11 cellular contexts compared by ENCODE assay signal in the genomic region with DNA sequence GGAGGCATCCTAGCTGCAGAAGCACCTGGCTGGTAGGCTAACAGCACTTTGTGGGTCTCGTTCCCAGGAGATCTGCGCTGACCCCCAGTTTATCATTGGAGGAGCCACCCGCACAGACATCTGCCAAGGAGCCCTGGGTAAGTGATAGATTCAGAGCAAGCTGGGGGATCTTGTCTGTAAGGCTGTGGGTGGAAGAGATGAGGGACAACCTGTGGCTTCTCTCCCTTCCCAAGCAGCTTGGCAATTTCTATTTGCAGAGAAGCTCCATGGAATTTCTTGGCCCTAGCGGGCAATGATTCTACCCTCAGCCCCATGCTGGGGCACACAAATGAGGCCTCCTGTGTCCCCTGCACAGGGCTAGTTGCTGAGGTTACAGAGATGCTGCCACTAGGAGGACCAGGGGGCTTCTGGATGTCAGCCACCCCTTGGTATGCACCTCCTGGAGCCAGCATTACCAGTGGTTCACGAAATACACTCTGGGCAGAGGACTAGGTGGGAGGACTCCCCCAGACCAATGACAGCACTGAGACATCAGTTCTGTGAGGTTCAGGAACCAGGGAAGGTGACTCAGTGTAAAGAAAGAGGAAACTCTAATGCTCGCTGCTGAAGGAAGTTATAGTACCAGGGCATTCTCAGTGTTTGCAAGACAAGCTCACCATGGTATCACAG. TPM values are rescaled to one million over a fixed set of nuclear protein-coding genes. Genes with fewer than 3 reads are reported as not detected.
A peak's percentile ranks its signal among the peaks of the same experiment; 100 is the strongest.
DNase-seq lines count a peak whose midpoint lies in the region; ATAC-seq and TF ChIP-seq lines count a peak whose summit lies in the region.
"Had no signal": no experiment of that assay in that cellular context is flagged by ENCODE, and none has a peak within 500 bp of the region (broad histone marks: within the 10 kb centered on the region; RNA-seq: fewer than 3 reads in every experiment).

No MANE protein-coding gene starts in this region.

- no peaks in the 10 kb centered on the region for H3K9me3 ChIP-seq in endodermal cell (ENCODE audit: control insufficient read depth, low read length)
- H3K9me3 ChIP-seq in Karpas-422 (ENCODE audit: low read length): no peaks in the 10 kb centered on the region
- H3K9me3 ChIP-seq: heart left ventricle had no signal

- 84 to 92% methylated on average over 4 to 6 of the region's 6 CpGs for WGBS in endodermal cell (ENCODE audit: insufficient coverage in 1 of 2, insufficient read length in 1 of 2), 2 experiments

- H3K27ac ChIP-seq in endodermal cell (ENCODE audit: low read depth, low read length) (no peak overlapping the region), Karpas-422 (ENCODE audit: low read length) (no peak overlapping the region)
- H3K27ac ChIP-seq: SK-N-MC had no signal

- CTCF ChIA-PET in activated CD4-positive, alpha-beta T cell treated with anti-CD3 and anti-CD28 coated beads for 36 hours (lab: Charles Lee): interaction anchor here (0.9 to 1.6 kb wide), 6 partner anchors 17 to 57 kb away, joined by 3 to 6 read pairs (median 4); no protein-coding TSS in a partner anchor

- H3K9me2 ChIP-seq in Karpas-422 (replicated peaks; ENCODE audit: insufficient read depth, low read length): no peaks in the 10 kb centered on the region

- H3K27me3 Mint-ChIP-seq in activated CD4-positive, alpha-beta T cell treated with anti-CD3 and anti-CD28 coated beads for 36 hours: no peaks in the 10 kb centered on the region
- peaks cover 40% of the 10 kb centered on the region for H3K27me3 Mint-ChIP-seq in endodermal cell (ENCODE audit: insufficient read depth)
- H3K27me3 Mint-ChIP-seq in stimulated activated naive B cell treated with anti-CD40 and anti-IgM and Interleukin-4, amounts not matched to agents 10 μg/mL and 1 μg/mL and 100 μg/mL, for 72 hours: no peaks in the 10 kb centered on the region

- H3K27me3 ChIP-seq in endodermal cell (ENCODE audit: control insufficient read depth, insufficient read depth, low read length, poor library complexity, severe bottlenecking): no peaks in the 10 kb centered on the region
- no peaks in the 10 kb centered on the region for H3K27me3 ChIP-seq in Karpas-422 (ENCODE audit: low read length)
- H3K27me3 ChIP-seq: heart left ventricle had no signal

- no peaks in the 10 kb centered on the region for H3K79me2 ChIP-seq in Karpas-422 (ENCODE audit: low read length)

- peak overlapping the region; percentile 73 for H3K27ac Mint-ChIP-seq in activated CD4-positive, alpha-beta T cell treated with anti-CD3 and anti-CD28 coated beads for 36 hours
- H3K27ac Mint-ChIP-seq in endodermal cell: no peak overlapping the region
- no peak overlapping the region for H3K27ac Mint-ChIP-seq in stimulated activated naive B cell treated with anti-CD40 and anti-IgM and Interleukin-4, amounts not matched to agents 10 μg/mL and 1 μg/mL and 100 μg/mL, for 72 hours

- no peaks in the 10 kb centered on the region for H3K9me3 Mint-ChIP-seq in activated CD4-positive, alpha-beta T cell treated with anti-CD3 and anti-CD28 coated beads for 36 hours (ENCODE audit: low read depth)
- no peaks in the 10 kb centered on the region for H3K9me3 Mint-ChIP-seq in endodermal cell
- H3K9me3 Mint-ChIP-seq in stimulated activated naive B cell treated with anti-CD40 and anti-IgM and Interleukin-4, amounts not matched to agents 10 μg/mL and 1 μg/mL and 100 μg/mL, for 72 hours: no peaks in the 10 kb centered on the region

- intact Hi-C loops in activated CD4-positive, alpha-beta T cell treated with anti-CD3 and anti-CD28 coated beads for 36 hours (cut with DNase I, micrococcal nuclease): loop anchor here in 1 of 2 experiments (10.0 kb wide), 1 partner anchor 717 kb away; a partner anchor contains a TSS

- no peak for DNase-seq in activated CD4-positive, alpha-beta T cell treated with anti-CD3 and anti-CD28 coated beads for 36 hours
- DNase-seq in activated CD4-positive, alpha-beta T cell treated with anti-CD3 and anti-CD28 coated beads for 48 hours: no peak
- peak; percentile 87 for DNase-seq in SKM-1 (lab: John Stamatoyannopoulos, UW; ENCODE audit: unreplicated experiment)
- peak; percentile 74 for DNase-seq in endodermal cell
- no peak for DNase-seq in stimulated activated naive B cell treated with anti-CD40 and anti-IgM and Interleukin-4, amounts not matched to agents 10 μg/mL and 1 μg/mL and 100 μg/mL, for 72 hours
- DNase-seq in Karpas-422: no peak
- DNase-seq in DMS79 (lab: John Stamatoyannopoulos, UW): no peak
- DNase-seq: heart left ventricle had no signal

- H3K36me3 ChIP-seq in endodermal cell (ENCODE audit: control insufficient read depth, insufficient read depth, low read length) (peaks cover 58% of the 10 kb centered on the region), Karpas-422 (ENCODE audit: insufficient read depth, low read length) (no peaks in the 10 kb centered on the region)

- no peak overlapping the region for H3K4me3 Mint-ChIP-seq in activated CD4-positive, alpha-beta T cell treated with anti-CD3 and anti-CD28 coated beads for 36 hours
- no peak overlapping the region for H3K4me3 Mint-ChIP-seq in endodermal cell
- no peak overlapping the region for H3K4me3 Mint-ChIP-seq in stimulated activated naive B cell treated with anti-CD40 and anti-IgM and Interleukin-4, amounts not matched to agents 10 μg/mL and 1 μg/mL and 100 μg/mL, for 72 hours

- no peak overlapping the region for H3K4me3 ChIP-seq in endodermal cell (ENCODE audit: low read length)
- H3K4me3 ChIP-seq in Karpas-422 (ENCODE audit: low read length): no peak overlapping the region
- H3K4me3 ChIP-seq: SK-N-MC had no signal

- H4K20me1 ChIP-seq in Karpas-422 (ENCODE audit: insufficient read depth, low read depth, low read length): no peaks in the 10 kb centered on the region

- H3K9ac ChIP-seq in endodermal cell (ENCODE audit: extremely low read depth, low read length, poor library complexity, severe bottlenecking) (peak overlapping the region; percentile 31), Karpas-422 (ENCODE audit: low read length) (no peak overlapping the region)

- no peak overlapping the region for H2AFZ ChIP-seq in Karpas-422 (ENCODE audit: low read length)

- peak; percentile 50 for TF ChIP-seq CTCF in endodermal cell (conservative IDR thresholded peaks at IDR 0.05)

- H3K4me2 ChIP-seq in Karpas-422 (ENCODE audit: low read depth, low read length, poor library complexity, severe bottlenecking): no peak overlapping the region

- peak; percentile 68 for ATAC-seq in activated CD4-positive, alpha-beta T cell treated with anti-CD3 and anti-CD28 coated beads for 36 hours
- peak; percentile 70 to 80 for ATAC-seq in stimulated activated naive B cell treated with anti-CD40 and anti-IgM and Interleukin-4, amounts not matched to agents 10 μg/mL and 1 μg/mL and 100 μg/mL, for 72 hours (replicated peaks)
- ATAC-seq in GM21825 (IDR thresholded peaks at IDR 0.05; ENCODE audit: unreplicated experiment): no peak
- ATAC-seq: heart left ventricle had no signal

- POLR2A ChIA-PET in activated CD4-positive, alpha-beta T cell treated with anti-CD3 and anti-CD28 coated beads for 36 hours (lab: Charles Lee): interaction anchor here (0.6 to 0.7 kb wide), 2 partner anchors 45 to 1063 kb away, joined by 4 read pairs; no protein-coding TSS in a partner anchor

- H3K4me1 ChIP-seq in endodermal cell (ENCODE audit: control insufficient read depth, insufficient read depth, low read length) (peaks cover 18% of the 10 kb centered on the region), Karpas-422 (ENCODE audit: low read length) (no peaks in the 10 kb centered on the region)

- H3K4me1 Mint-ChIP-seq in activated CD4-positive, alpha-beta T cell treated with anti-CD3 and anti-CD28 coated beads for 36 hours: peaks cover 74% of the 10 kb centered on the region
- peaks cover 38% of the 10 kb centered on the region for H3K4me1 Mint-ChIP-seq in endodermal cell
- H3K4me1 Mint-ChIP-seq in stimulated activated naive B cell treated with anti-CD40 and anti-IgM and Interleukin-4, amounts not matched to agents 10 μg/mL and 1 μg/mL and 100 μg/mL, for 72 hours: peaks cover 42 to 54% of the 10 kb centered on the region in 2 donors

- H3K36me3 Mint-ChIP-seq in activated CD4-positive, alpha-beta T cell treated with anti-CD3 and anti-CD28 coated beads for 36 hours (ENCODE audit: low read depth): peaks cover 31% of the 10 kb centered on the region
- peaks cover 34% of the 10 kb centered on the region for H3K36me3 Mint-ChIP-seq in endodermal cell (ENCODE audit: low read depth)
- H3K36me3 Mint-ChIP-seq in stimulated activated naive B cell treated with anti-CD40 and anti-IgM and Interleukin-4, amounts not matched to agents 10 μg/mL and 1 μg/mL and 100 μg/mL, for 72 hours: peaks cover 3 to 6% of the 10 kb centered on the region in 2 donors

RNA-seq across cellular contexts. Expression of a gene that starts 5.5 kb away (rescaled TPM):
- total RNA-seq in activated CD4-positive, alpha-beta T cell treated with anti-CD3 and anti-CD28 coated beads for 36 hours: 10 to 100 TPM; 31.1 to 33.1 TPM
- 10 to 100 TPM; 49.2 to 49.7 TPM for total RNA-seq in endodermal cell
- 71.5 TPM for polyA plus RNA-seq in endodermal cell (2013, experiment 1 of 2)
- 75.9 TPM for polyA plus RNA-seq in endodermal cell (2013, experiment 2 of 2)
- total RNA-seq in Karpas-422 (2014; rRNA removed; shearing (Covaris generic); ENCODE audit: low replicate concordance): not detected in 2 replicates

RNA-seq across cellular contexts. Expression of a gene that starts 52.3 kb away (rescaled TPM):
- not detected for total RNA-seq in activated CD4-positive, alpha-beta T cell treated with anti-CD3 and anti-CD28 coated beads for 36 hours
- under 1 TPM in 1 of 2 donors, not detected in 1; 0.44 TPM for total RNA-seq in endodermal cell
- 0.64 TPM for polyA plus RNA-seq in endodermal cell (2013, experiment 1 of 2)
- polyA plus RNA-seq in endodermal cell (2013, experiment 2 of 2): not detected
- total RNA-seq in Karpas-422 (2014; rRNA removed; shearing (Covaris generic); ENCODE audit: low replicate concordance): not detected in 2 replicates
- total RNA-seq: heart left ventricle, omental fat pad had no signal
- polyA plus RNA-seq: heart left ventricle had no signal

Comparison
In these comparisons a context has a peak if more than half of its experiments do, and no peak if none do; other contexts are left out.
1. DNase-seq: peak in SKM-1 (single experiment) and endodermal cell (single experiment); none in activated CD4-positive, alpha-beta T cell treated with anti-CD3 and anti-CD28 coated beads for 36 hours (single experiment), activated CD4-positive, alpha-beta T cell treated with anti-CD3 and anti-CD28 coated beads for 48 hours (single experiment), stimulated activated naive B cell treated with anti-CD40 and anti-IgM and Interleukin-4, amounts not matched to agents 10 μg/mL and 1 μg/mL and 100 μg/mL, for 72 hours (single experiment), Karpas-422 (single experiment) and DMS79 (single experiment).
2. RNA of a gene that starts 5.5 kb away (total RNA-seq): 49.2 to 49.7 TPM in endodermal cell and 31.1 to 33.1 TPM in activated CD4-positive, alpha-beta T cell treated with anti-CD3 and anti-CD28 coated beads for 36 hours; not detected in Karpas-422; every median in the first group is over 10 times any median in the second.